ENCODE assay signal across 8 cellular contexts in genomic region chr11:47524200-47524874, GRCh38. TPM values are rescaled to one million over a fixed set of nuclear protein-coding genes. Genes with fewer than 3 reads are reported as not detected.
DNase-seq lines count a peak whose midpoint lies in the region; ATAC-seq lines count a peak whose summit lies in the region.

No MANE protein-coding gene starts in this region.

- intact Hi-C loops in left cardiac atrium (cut with DNase I) (no loop called here), sciatic nerve (cut with DNase I) (no loop called here)

- peak in 1 of 3 donors; percentile 41 for DNase-seq in CD4-positive, CD25-positive, alpha-beta regulatory T cell
- DNase-seq in activated naive CD8-positive, alpha-beta T cell treated with anti-CD3 and anti-CD28 coated beads, Interleukin-2, amount 50 U/mL, for 24 hours = no peak
- DNase-seq in left cardiac atrium = no peak
- no peak for DNase-seq in sciatic nerve (ENCODE audit: low spot score)
- DNase-seq in globus pallidus (ENCODE audit: low spot score) = no peak
- no peak for DNase-seq in DMS153 treated with DMSO at 0.1 percent for 48 hours (lab: John Stamatoyannopoulos, UW; ENCODE audit: unreplicated experiment)
- no peak for DNase-seq in NCI-H510A treated with DMSO at 0.1 percent for 48 hours (lab: John Stamatoyannopoulos, UW)

- no peaks in the 10 kb centered on the region for H3K9me3 ChIP-seq in CD4-positive, CD25-positive, alpha-beta regulatory T cell (ENCODE audit: control insufficient read depth in 2 of 2, low read length in 2 of 2)

- peaks cover 19 to 86% (median 56%) of the 10 kb centered on the region in 4 donors for H3K4me1 Mint-ChIP-seq in CD4-positive, CD25-positive, alpha-beta regulatory T cell
- peaks cover 69% of the 10 kb centered on the region for H3K4me1 Mint-ChIP-seq in activated naive CD8-positive, alpha-beta T cell treated with anti-CD3 and anti-CD28 coated beads, Interleukin-2, amount 50 U/mL, for 24 hours

- H3K36me3 ChIP-seq in CD4-positive, CD25-positive, alpha-beta regulatory T cell (ENCODE audit: control insufficient read depth, insufficient read depth, low read length) = peaks cover 3% of the 10 kb centered on the region

- peaks cover 34% of the 10 kb centered on the region for H3K4me1 ChIP-seq in CD4-positive, CD25-positive, alpha-beta regulatory T cell (ENCODE audit: control insufficient read depth, insufficient read depth, low read length, poor library complexity, severe bottlenecking)

- H3K4me3 ChIP-seq in CD4-positive, CD25-positive, alpha-beta regulatory T cell (ENCODE audit: low read depth, low read length) = peak overlapping the region; percentile 65

- no peaks in the 10 kb centered on the region for H3K9me3 Mint-ChIP-seq in CD4-positive, CD25-positive, alpha-beta regulatory T cell
- no peaks in the 10 kb centered on the region for H3K9me3 Mint-ChIP-seq in activated naive CD8-positive, alpha-beta T cell treated with anti-CD3 and anti-CD28 coated beads, Interleukin-2, amount 50 U/mL, for 24 hours

- peak overlapping the region; percentile 4 to 82 (median 60) for H3K4me3 Mint-ChIP-seq in CD4-positive, CD25-positive, alpha-beta regulatory T cell
- peak overlapping the region; percentile 6 for H3K4me3 Mint-ChIP-seq in activated naive CD8-positive, alpha-beta T cell treated with anti-CD3 and anti-CD28 coated beads, Interleukin-2, amount 50 U/mL, for 24 hours

- ATAC-seq in CD4-positive, CD25-positive, alpha-beta regulatory T cell (ENCODE audit: low read depth in 2 of 2) = peak; percentile 38 to 48
- ATAC-seq in HG03442 (IDR thresholded peaks at IDR 0.05; ENCODE audit: unreplicated experiment) (peak; percentile 38), left cardiac atrium (peak; percentile 60 to 71), sciatic nerve (peak; percentile 59)
- peak; percentile 37 for ATAC-seq in activated naive CD8-positive, alpha-beta T cell treated with anti-CD3 and anti-CD28 coated beads, Interleukin-2, amount 50 U/mL, for 24 hours

- H3K27ac Mint-ChIP-seq in CD4-positive, CD25-positive, alpha-beta regulatory T cell = peak overlapping the region; percentile 84 to 88 (median 86)
- H3K27ac Mint-ChIP-seq in activated naive CD8-positive, alpha-beta T cell treated with anti-CD3 and anti-CD28 coated beads, Interleukin-2, amount 50 U/mL, for 24 hours = peak overlapping the region; percentile 63

- H3K27me3 ChIP-seq in CD4-positive, CD25-positive, alpha-beta regulatory T cell (ENCODE audit: control insufficient read depth, insufficient read depth, low read length) = no peaks in the 10 kb centered on the region

- peak overlapping the region; percentile 66 for H3K27ac ChIP-seq in CD4-positive, CD25-positive, alpha-beta regulatory T cell (ENCODE audit: insufficient read depth, low read length, poor library complexity, severe bottlenecking)

- peaks cover 7% of the 10 kb centered on the region for H3K36me3 Mint-ChIP-seq in CD4-positive, CD25-positive, alpha-beta regulatory T cell
- H3K36me3 Mint-ChIP-seq in activated naive CD8-positive, alpha-beta T cell treated with anti-CD3 and anti-CD28 coated beads, Interleukin-2, amount 50 U/mL, for 24 hours (ENCODE audit: low read depth) = peaks cover 18% of the 10 kb centered on the region

- no peaks in the 10 kb centered on the region for H3K27me3 Mint-ChIP-seq in CD4-positive, CD25-positive, alpha-beta regulatory T cell
- no peaks in the 10 kb centered on the region for H3K27me3 Mint-ChIP-seq in activated naive CD8-positive, alpha-beta T cell treated with anti-CD3 and anti-CD28 coated beads, Interleukin-2, amount 50 U/mL, for 24 hours

RNA-seq across cellular contexts. Expression of gene CELF1, which starts 28.6 kb away (rescaled TPM):
- 124 TPM for total RNA-seq in CD4-positive, CD25-positive, alpha-beta regulatory T cell
- polyA plus RNA-seq in CD4-positive, CD25-positive, alpha-beta regulatory T cell = 10 to 100 TPM; 30.8 to 61.2 (median 47.9) TPM
- 10 to 100 TPM; 64.5 to 81.9 TPM for total RNA-seq in left cardiac atrium
- 113 TPM for total RNA-seq in sciatic nerve

RNA-seq across cellular contexts. Expression of gene PTPMT1, which starts 41.1 kb away (rescaled TPM):
- total RNA-seq in CD4-positive, CD25-positive, alpha-beta regulatory T cell = 19.5 TPM
- polyA plus RNA-seq in CD4-positive, CD25-positive, alpha-beta regulatory T cell = 10 to 100 TPM; 50.7 to 86.1 (median 76.1) TPM
- 10 to 100 TPM; 18.1 to 19.2 TPM for total RNA-seq in left cardiac atrium
- total RNA-seq in sciatic nerve = 31.3 TPM

RNA-seq across cellular contexts. Expression of gene KBTBD4, which starts 54.4 kb away (rescaled TPM):
- 23.7 TPM for total RNA-seq in CD4-positive, CD25-positive, alpha-beta regulatory T cell
- 10 to 100 TPM; 48.7 to 54.4 (median 50.9) TPM for polyA plus RNA-seq in CD4-positive, CD25-positive, alpha-beta regulatory T cell
- total RNA-seq in left cardiac atrium = 10 to 100 TPM; 10.2 to 12.2 TPM
- total RNA-seq in sciatic nerve = 12.5 TPM

RNA-seq across cellular contexts. Expression of gene NDUFS3, which starts 54.5 kb away (rescaled TPM):
- 70.6 TPM for total RNA-seq in CD4-positive, CD25-positive, alpha-beta regulatory T cell
- polyA plus RNA-seq in CD4-positive, CD25-positive, alpha-beta regulatory T cell = 100 to 1,000 TPM; 112 to 129 (median 121) TPM
- total RNA-seq in left cardiac atrium (100 to 1,000 TPM; 150 to 182 TPM), sciatic nerve (46.0 TPM)
